8 cellular contexts compared by ENCODE assay signal in the genomic region with DNA sequence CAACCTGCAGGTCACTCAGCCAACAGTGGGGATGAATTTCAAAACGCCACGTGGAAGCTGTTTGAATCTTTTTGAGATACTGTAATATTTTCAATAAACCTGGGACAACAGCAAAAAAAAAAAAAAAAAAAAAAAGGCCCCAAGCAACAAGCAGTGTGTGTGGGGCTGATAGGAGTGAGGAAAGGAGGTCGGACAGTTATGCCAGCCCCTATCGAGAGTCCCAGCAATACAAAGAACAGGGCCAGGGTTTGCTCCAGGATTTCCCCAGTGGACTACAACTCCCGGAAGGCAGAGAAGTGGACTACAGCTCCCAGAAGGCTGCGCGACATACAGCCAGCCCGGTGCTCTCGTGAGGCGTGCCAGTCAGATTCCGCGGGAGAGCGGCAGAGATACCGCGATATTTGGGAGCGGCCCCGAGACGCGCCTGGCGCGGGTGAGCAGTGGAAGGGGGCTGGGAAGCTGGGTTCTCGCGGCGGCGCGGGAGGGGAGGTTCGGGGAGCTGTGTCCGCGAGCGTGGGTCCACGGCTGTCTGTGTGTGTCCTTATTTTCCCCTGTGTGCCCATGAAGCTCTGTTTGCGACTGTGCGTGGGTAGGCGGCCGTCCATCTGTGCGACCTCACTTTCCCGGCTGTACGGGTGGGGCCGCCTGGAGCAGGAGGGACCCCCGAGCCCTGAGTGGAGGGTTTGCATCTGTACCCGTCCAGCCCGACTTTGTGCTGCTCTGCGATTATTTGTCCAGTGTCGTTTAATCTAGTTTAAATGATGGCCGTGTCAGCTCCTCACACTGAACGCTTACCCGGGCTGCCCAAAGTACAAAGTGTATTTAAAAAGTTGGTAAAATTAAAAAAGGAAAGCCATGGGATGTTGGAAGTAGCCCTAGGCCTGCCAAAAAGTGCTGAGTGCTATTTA. TPM values are rescaled to one million over a fixed set of nuclear protein-coding genes. Genes with fewer than 3 reads are reported as not detected.
DNase-seq lines count a peak whose midpoint lies in the region; ATAC-seq and TF ChIP-seq lines count a peak whose summit lies in the region.

A gene with protein sequence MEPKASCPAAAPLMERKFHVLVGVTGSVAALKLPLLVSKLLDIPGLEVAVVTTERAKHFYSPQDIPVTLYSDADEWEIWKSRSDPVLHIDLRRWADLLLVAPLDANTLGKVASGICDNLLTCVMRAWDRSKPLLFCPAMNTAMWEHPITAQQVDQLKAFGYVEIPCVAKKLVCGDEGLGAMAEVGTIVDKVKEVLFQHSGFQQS (plus strand): TSS at position 397 of the 908 bp plus-strand sequence. CDS start 4,729 bp downstream, outside the sequence.

- TF ChIP-seq CTCF in SK-N-SH (IDR thresholded peaks at IDR 0.05) (no peak), gastroesophageal sphincter (IDR thresholded peaks at IDR 0.05) (no peak)

- H4K20me1 ChIP-seq in SK-N-SH (ENCODE audit: insufficient read depth), result no peaks in the 10 kb centered on the region

- CTCF ChIA-PET in SK-N-SH (lab: Yijun Ruan, JAX), result interaction anchor here (0.6 to 10.3 kb wide), 8 partner anchors 17 to 344 kb away, joined by 3 to 238 read pairs (median 3); a partner anchor contains a TSS

- H3K9me2 ChIP-seq in SK-N-SH, result no peaks in the 10 kb centered on the region

- H3K36me3 ChIP-seq in SK-N-SH (replicated peaks in 1 of 2; ENCODE audit: control insufficient read depth in 1 of 2, insufficient read depth in 2 of 2, low read length in 1 of 2), result peaks cover 0 to 6% of the 10 kb centered on the region in 2 experiments
- H3K36me3 ChIP-seq in gastroesophageal sphincter, result peaks cover 0 to 11% of the 10 kb centered on the region in 2 donors

- H3F3A ChIP-seq in SK-N-SH (replicated peaks; ENCODE audit: insufficient read depth), result no peaks in the 10 kb centered on the region

- H3K4me1 ChIP-seq in SK-N-SH (ENCODE audit: control insufficient read depth in 1 of 2, insufficient read depth in 2 of 2, low read depth in 1 of 2, low read length in 1 of 2) (peaks cover 0 to 6% of the 10 kb centered on the region in 2 experiments; a peak in 1 of 4 replicates), gastroesophageal sphincter (peaks cover 0 to 28% (median 10%) of the 10 kb centered on the region in 3 donors)

- WGBS in SK-N-SH (ENCODE audit: low lambda C conversion rate), result 4% methylated on average over 35 of the region's 47 CpGs
- 8 to 9% methylated on average over 13 to 15 of the region's 47 CpGs for WGBS in gastroesophageal sphincter (ENCODE audit: low coverage in 1 of 2), 2 donors

- H3K27ac ChIP-seq in SK-N-SH (ENCODE audit: low read depth in 2 of 2, low read length in 1 of 2) (peak within 1 kb of the TSS; percentile 63 to 89), gastroesophageal sphincter (peak within 1 kb of the TSS; percentile 67 to 94 (median 90))

- H3K4me2 ChIP-seq in SK-N-SH, result peak within 1 kb of the TSS; percentile 99

- H3K27me3 ChIP-seq in SK-N-SH (ENCODE audit: insufficient read depth) (no peaks in the 10 kb centered on the region), gastroesophageal sphincter (no peaks in the 10 kb centered on the region)

- peak within 1 kb of the TSS; percentile 100 for H3K9ac ChIP-seq in SK-N-SH

- ATAC-seq in HG02571 (IDR thresholded peaks at IDR 0.05; ENCODE audit: unreplicated experiment), result peak; percentile 91
- ATAC-seq in gastroesophageal sphincter, result peak; percentile 99

- peak within 1 kb of the TSS; percentile 94 to 97 for H3K4me3 ChIP-seq in SK-N-SH (ENCODE audit: low read depth in 2 of 2, low read length in 1 of 2)
- peak within 1 kb of the TSS; percentile 66 to 79 for H3K4me3 ChIP-seq in gastroesophageal sphincter

- peaks cover 15% of the 10 kb centered on the region for H3K79me2 ChIP-seq in SK-N-SH (ENCODE audit: insufficient read depth)

- H3K9me3 ChIP-seq in SK-N-SH (no peaks in the 10 kb centered on the region), gastroesophageal sphincter (no peaks in the 10 kb centered on the region)

- H2AFZ ChIP-seq in SK-N-SH (ENCODE audit: low read depth), result peak within 1 kb of the TSS; percentile 94

- TF ChIP-seq EP300 in SK-N-SH (IDR thresholded peaks at IDR 0.05; ENCODE audit: borderline replicate concordance in 1 of 2, low read depth in 1 of 2, low read length in 1 of 2) (no peak), gastroesophageal sphincter (IDR thresholded peaks at IDR 0.05) (no peak)

- peak; percentile 79 to 85 for TF ChIP-seq POLR2A in gastroesophageal sphincter (IDR thresholded peaks at IDR 0.05)

- DNase-seq in GM04503 (ENCODE audit: low read depth), result peak; percentile 61
- DNase-seq in NCI-H1048 (lab: John Stamatoyannopoulos, UW), result peak; percentile 93
- peak; percentile 97 for DNase-seq in SK-N-SH
- peak; percentile 95 for DNase-seq in activated naive CD4-positive, alpha-beta T cell treated with anti-CD3 and anti-CD28 coated beads, Interleukin-2, amount 50 U/mL, for 16 hours
- peak; percentile 79 for DNase-seq in non-pigmented ciliary epithelial cell (ENCODE audit: low read depth)
- peak; percentile 98 for DNase-seq in superior temporal gyrus (ENCODE audit: extremely low spot score)

- TF ChIP-seq RAD21 in SK-N-SH (IDR thresholded peaks at IDR 0.05; ENCODE audit: low read length), result no peak

- POLR2A ChIA-PET in SK-N-SH (lab: Yijun Ruan, JAX), result interaction anchor here (0.6 to 1.6 kb wide), 15 partner anchors 12 to 192 kb away, joined by 3 to 15 read pairs (median 4); a partner anchor contains a TSS

TF ChIP-seq in SK-N-SH, 30 proteins besides CTCF, POLR2A, EP300 and RAD21 (continues in another document):
- TF ChIP-seq POLR2AphosphoS5 (IDR thresholded peaks at IDR 0.05; ENCODE audit: low read depth, low read length) (peak; percentile 97), RFX5 (IDR thresholded peaks at IDR 0.05; ENCODE audit: low read length) (no peak), CHD2 (IDR thresholded peaks at IDR 0.05; ENCODE audit: low read length, partially characterized antibody) (peak; percentile 100), YY1 (IDR thresholded peaks at IDR 0.05; ENCODE audit: low read depth) (0 out of 2 replicates have a peak, but pooled peaks have one; percentile 44), GATA2 (CRISPR knock-in tag; IDR thresholded peaks at IDR 0.05) (no peak), FOXJ3 (CRISPR knock-in tag; IDR thresholded peaks at IDR 0.05) (no peak), MEF2A (IDR thresholded peaks at IDR 0.05; ENCODE audit: borderline replicate concordance, low read depth) (no peak), SMC3 (IDR thresholded peaks at IDR 0.05; ENCODE audit: low read depth, low read length) (no peak), SIN3A (IDR thresholded peaks at IDR 0.05; ENCODE audit: borderline replicate concordance, low read depth, low read length) (peak; percentile 99), NFIC (IDR thresholded peaks at IDR 0.05; ENCODE audit: borderline replicate concordance) (no peak), RXRA (IDR thresholded peaks at IDR 0.05; ENCODE audit: borderline replicate concordance, low read depth) (no peak), MXI1 (IDR thresholded peaks at IDR 0.05; ENCODE audit: low read depth, low read length) (no peak), TCF12 (IDR thresholded peaks at IDR 0.05) (peak; percentile 29), TEAD4 (IDR thresholded peaks at IDR 0.05; ENCODE audit: borderline replicate concordance, insufficient read depth) (no peak)
- TF ChIP-seq, protein P1, sequence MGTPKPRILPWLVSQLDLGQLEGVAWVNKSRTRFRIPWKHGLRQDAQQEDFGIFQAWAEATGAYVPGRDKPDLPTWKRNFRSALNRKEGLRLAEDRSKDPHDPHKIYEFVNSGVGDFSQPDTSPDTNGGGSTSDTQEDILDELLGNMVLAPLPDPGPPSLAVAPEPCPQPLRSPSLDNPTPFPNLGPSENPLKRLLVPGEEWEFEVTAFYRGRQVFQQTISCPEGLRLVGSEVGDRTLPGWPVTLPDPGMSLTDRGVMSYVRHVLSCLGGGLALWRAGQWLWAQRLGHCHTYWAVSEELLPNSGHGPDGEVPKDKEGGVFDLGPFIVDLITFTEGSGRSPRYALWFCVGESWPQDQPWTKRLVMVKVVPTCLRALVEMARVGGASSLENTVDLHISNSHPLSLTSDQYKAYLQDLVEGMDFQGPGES (IDR thresholded peaks at IDR 0.05; ENCODE audit: low read depth, low read length), result no peak
- TF ChIP-seq, protein P2, sequence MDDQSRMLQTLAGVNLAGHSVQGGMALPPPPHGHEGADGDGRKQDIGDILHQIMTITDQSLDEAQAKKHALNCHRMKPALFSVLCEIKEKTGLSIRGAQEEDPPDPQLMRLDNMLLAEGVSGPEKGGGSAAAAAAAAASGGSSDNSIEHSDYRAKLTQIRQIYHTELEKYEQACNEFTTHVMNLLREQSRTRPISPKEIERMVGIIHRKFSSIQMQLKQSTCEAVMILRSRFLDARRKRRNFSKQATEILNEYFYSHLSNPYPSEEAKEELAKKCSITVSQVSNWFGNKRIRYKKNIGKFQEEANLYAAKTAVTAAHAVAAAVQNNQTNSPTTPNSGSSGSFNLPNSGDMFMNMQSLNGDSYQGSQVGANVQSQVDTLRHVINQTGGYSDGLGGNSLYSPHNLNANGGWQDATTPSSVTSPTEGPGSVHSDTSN (IDR thresholded peaks at IDR 0.05), result 0 out of 2 replicates have a peak, but pooled peaks have one; percentile 21
- TF ChIP-seq, protein P3, sequence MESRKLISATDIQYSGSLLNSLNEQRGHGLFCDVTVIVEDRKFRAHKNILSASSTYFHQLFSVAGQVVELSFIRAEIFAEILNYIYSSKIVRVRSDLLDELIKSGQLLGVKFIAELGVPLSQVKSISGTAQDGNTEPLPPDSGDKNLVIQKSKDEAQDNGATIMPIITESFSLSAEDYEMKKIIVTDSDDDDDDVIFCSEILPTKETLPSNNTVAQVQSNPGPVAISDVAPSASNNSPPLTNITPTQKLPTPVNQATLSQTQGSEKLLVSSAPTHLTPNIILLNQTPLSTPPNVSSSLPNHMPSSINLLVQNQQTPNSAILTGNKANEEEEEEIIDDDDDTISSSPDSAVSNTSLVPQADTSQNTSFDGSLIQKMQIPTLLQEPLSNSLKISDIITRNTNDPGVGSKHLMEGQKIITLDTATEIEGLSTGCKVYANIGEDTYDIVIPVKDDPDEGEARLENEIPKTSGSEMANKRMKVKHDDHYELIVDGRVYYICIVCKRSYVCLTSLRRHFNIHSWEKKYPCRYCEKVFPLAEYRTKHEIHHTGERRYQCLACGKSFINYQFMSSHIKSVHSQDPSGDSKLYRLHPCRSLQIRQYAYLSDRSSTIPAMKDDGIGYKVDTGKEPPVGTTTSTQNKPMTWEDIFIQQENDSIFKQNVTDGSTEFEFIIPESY (IDR thresholded peaks at IDR 0.05; ENCODE audit: borderline replicate concordance, low read depth), result peak; percentile 100

RNA-seq across cellular contexts. Expression of the gene that starts here (rescaled TPM):
- 19.8 and 20.7 TPM in 2 replicates for polyA plus RNA-seq in SK-N-SH (2012; rRNA removed)
- 8.5 and 11.6 TPM in 2 replicates for polyA plus RNA-seq in SK-N-SH (2012; cell fraction: cytosol; rRNA removed)
- 20.1 and 21.1 TPM in 2 replicates for polyA plus RNA-seq in SK-N-SH (2012; cell fraction: nucleus; rRNA removed)
- 10 to 100 TPM in 3 of 4 donors, 1 to 10 TPM in 1; 7.8 to 14.2 (median 12.9) TPM for total RNA-seq in gastroesophageal sphincter

Comparison
In these comparisons a context has a peak if more than half of its experiments do, and no peak if none do; other contexts are left out.
1. Peak in every context shown above with its lines: DNase-seq, ATAC-seq, H3K4me3 ChIP-seq and H3K27ac ChIP-seq.